Comparison of ENCODE assay signal across 8 cellular contexts in the genomic region with DNA sequence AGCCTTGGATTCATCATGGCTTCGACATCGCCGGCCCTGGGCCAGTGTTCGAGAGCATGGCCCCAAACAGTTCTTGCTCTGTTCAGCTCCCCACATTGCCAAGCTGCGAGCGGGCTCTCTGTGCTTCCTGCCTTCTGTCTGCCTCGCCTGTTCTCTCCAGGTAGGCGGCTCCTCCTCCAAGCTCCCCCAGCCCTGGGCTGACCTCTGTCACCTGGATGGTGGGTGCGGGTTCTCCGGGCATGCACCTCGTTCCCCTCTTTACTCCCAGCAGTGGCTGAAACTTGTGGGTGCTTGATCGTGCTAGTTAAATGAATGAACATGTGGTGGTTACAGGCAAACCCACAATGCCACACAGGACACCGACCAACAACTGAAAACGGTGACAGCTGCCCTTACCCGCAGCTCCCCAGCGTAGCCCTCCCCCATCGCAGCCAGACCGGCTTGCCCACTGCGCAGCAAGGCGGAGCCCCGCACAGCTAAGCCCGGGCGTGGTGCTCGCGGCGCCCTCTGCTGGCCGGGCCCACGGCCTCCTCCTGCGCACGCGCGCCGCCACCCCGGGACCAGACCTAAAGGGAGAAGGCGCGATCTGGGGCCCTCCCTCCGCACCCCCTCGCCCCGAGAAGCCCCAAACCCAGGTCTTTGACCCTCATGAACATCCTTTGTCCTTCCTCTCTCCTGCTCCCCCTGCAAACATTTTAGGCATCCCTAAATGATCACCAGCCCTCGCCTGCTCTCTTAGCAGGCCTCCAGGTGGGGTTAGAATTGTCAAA. TPM values are rescaled to one million over a fixed set of nuclear protein-coding genes. Genes with fewer than 3 reads are reported as not detected.
DNase-seq lines count a peak whose midpoint lies in the region; ATAC-seq and TF ChIP-seq lines count a peak whose summit lies in the region.

No MANE protein-coding gene starts in this region.

- TF ChIP-seq POLR2A in right lobe of liver (IDR thresholded peaks at IDR 0.05): peak; percentile 61

- WGBS in right lobe of liver (ENCODE audit: insufficient coverage, low coverage, low lambda C conversion rate, missing lambda C conversion rate): 3% methylated on average over 24 of the region's 40 CpGs

- no peaks in the 10 kb centered on the region for H3K36me3 ChIP-seq in BE2C
- H3K36me3 ChIP-seq in right lobe of liver: no peaks in the 10 kb centered on the region

- no peaks in the 10 kb centered on the region for H3K9me3 ChIP-seq in BE2C
- no peaks in the 10 kb centered on the region for H3K9me3 ChIP-seq in right lobe of liver

- DNase-seq in BE2C (peak; percentile 94), NCI-H524 treated with DMSO at 0.1 percent for 48 hours (lab: John Stamatoyannopoulos, UW) (peak; percentile 32), dermis blood vessel endothelial cell (peak; percentile 90), right lobe of liver (peak; percentile 89 to 92 (median 91))
- peak; percentile 86 for DNase-seq in activated CD4-positive, alpha-beta T cell treated with anti-CD3 and anti-CD28 coated beads, Interleukin-2, amount 50 U/mL, for 1 hour
- peak; percentile 89 for DNase-seq in stimulated activated CD4-positive, alpha-beta T cell treated with anti-CD3 and anti-CD28 coated beads, Interleukin-4, amount 100 ng/mL, for 24 hours

- H3K4me1 ChIP-seq in BE2C (peaks cover 12% of the 10 kb centered on the region), right lobe of liver (peaks cover 0 to 14% (median 0%) of the 10 kb centered on the region in 4 donors)

- H3K27me3 ChIP-seq in BE2C: no peaks in the 10 kb centered on the region
- no peaks in the 10 kb centered on the region for H3K27me3 ChIP-seq in right lobe of liver

- intact Hi-C loops in right lobe of liver (cut with DNase I): no loop called here

- peak overlapping the region; percentile 67 for H3K4me3 ChIP-seq in BE2C (ENCODE audit: low read depth, low read length)
- peak overlapping the region; percentile 23 to 57 (median 45) for H3K4me3 ChIP-seq in right lobe of liver

- H3K27ac ChIP-seq in right lobe of liver: peak overlapping the region; percentile 65 to 75 (median 67)

- peak; percentile 61 for ATAC-seq in GM19328 (IDR thresholded peaks at IDR 0.05; ENCODE audit: unreplicated experiment)
- ATAC-seq in HG03460 (IDR thresholded peaks at IDR 0.05; ENCODE audit: unreplicated experiment): peak; percentile 51
- ATAC-seq in right lobe of liver: peak; percentile 83 to 88 (median 86)

- TF ChIP-seq CTCF in BE2C (IDR thresholded peaks at IDR 0.05; ENCODE audit: low read depth, low read length): peak; percentile 85
- peak; percentile 91 to 97 (median 96) for TF ChIP-seq CTCF in right lobe of liver (IDR thresholded peaks at IDR 0.05)

RNA-seq across cellular contexts. Expression of a gene that starts 22.9 kb away (rescaled TPM):
- 2,463 TPM for polyA plus RNA-seq in BE2C (2012; ENCODE audit: insufficient read depth, insufficient read length, low read depth)
- total RNA-seq in dermis blood vessel endothelial cell: 93.3 and 128 TPM in 2 replicates
- 100 to 1,000 TPM; 284 to 454 (median 404) TPM for total RNA-seq in right lobe of liver

RNA-seq across cellular contexts. Expression of a gene that starts 41.4 kb away (rescaled TPM):
- not detected for polyA plus RNA-seq in BE2C (2012; ENCODE audit: insufficient read depth, insufficient read length, low read depth)
- 2.0 and 3.7 TPM in 2 replicates for total RNA-seq in dermis blood vessel endothelial cell
- not detected for total RNA-seq in right lobe of liver

RNA-seq across cellular contexts. Expression of a gene that starts 46.4 kb away (rescaled TPM):
- not detected for polyA plus RNA-seq in BE2C (2012; ENCODE audit: insufficient read depth, insufficient read length, low read depth)
- total RNA-seq in dermis blood vessel endothelial cell (not detected in 2 replicates), right lobe of liver (not detected)

RNA-seq across cellular contexts. Expression of a gene that starts 53.2 kb away (rescaled TPM):
- not detected for polyA plus RNA-seq in BE2C (2012; ENCODE audit: insufficient read depth, insufficient read length, low read depth)
- 0.28 and 0.51 TPM in 2 replicates for total RNA-seq in dermis blood vessel endothelial cell
- total RNA-seq in right lobe of liver: not detected

Comparison
In these comparisons a context has a peak if more than half of its experiments do, and no peak if none do; other contexts are left out.
1. Peak in every context shown above with its lines: DNase-seq, ATAC-seq, H3K4me3 ChIP-seq and H3K27ac ChIP-seq.
2. DNase-seq: peak in every context shown above with its lines; median percentile 94 in BE2C; 91 in right lobe of liver; 90 in dermis blood vessel endothelial cell; 89 in stimulated activated CD4-positive, alpha-beta T cell treated with anti-CD3 and anti-CD28 coated beads, Interleukin-4, amount 100 ng/mL, for 24 hours; 86 in activated CD4-positive, alpha-beta T cell treated with anti-CD3 and anti-CD28 coated beads, Interleukin-2, amount 50 U/mL, for 1 hour; 32 in NCI-H524 treated with DMSO at 0.1 percent for 48 hours.